20 cellular contexts compared by ENCODE assay signal in genomic region chr16:17403156-17403809, GRCh38.
DNase-seq lines count a peak whose midpoint lies in the region; ATAC-seq and TF ChIP-seq lines count a peak whose summit lies in the region.
"Had no signal": no experiment of that assay in that cellular context is flagged by ENCODE, and none has a peak within 500 bp of the region (broad histone marks: within the 10 kb centered on the region; RNA-seq: fewer than 3 reads in every experiment).

No MANE protein-coding gene starts in this region.

- H3K4me1 Mint-ChIP-seq in chondrocyte (ENCODE audit: low read depth): peaks cover 39% of the 10 kb centered on the region
- peaks cover 49% of the 10 kb centered on the region for H3K4me1 Mint-ChIP-seq in neural progenitor cell
- peaks cover 6% of the 10 kb centered on the region for H3K4me1 Mint-ChIP-seq in activated T-helper 2 cell treated with anti-CD3 and anti-CD28 coated beads, Interferon-gamma antibody, Interleukin-2, Interleukin-4, amounts not matched to agents 10 μg/mL and 5 μg/mL and 100 μg/mL, durations not matched to agents 14 hours and 24 hours and 36 hours (ENCODE audit: low read depth)

- no peaks in the 10 kb centered on the region for H3K79me2 ChIP-seq in neural progenitor cell (ENCODE audit: low read depth)

- DNase-seq in chondrocyte (ENCODE audit: low spot score): no peak
- no peak for DNase-seq in neural progenitor cell (ENCODE audit: low spot score)
- no peak for DNase-seq in activated T-helper 2 cell treated with anti-CD3 and anti-CD28 coated beads, Interferon-gamma antibody, Interleukin-2, Interleukin-4, amounts not matched to agents 10 μg/mL and 5 μg/mL and 100 μg/mL, durations not matched to agents 14 hours and 24 hours and 36 hours (ENCODE audit: low spot score)
- DNase-seq in kidney glomerular epithelial cell (lab: John Stamatoyannopoulos, UW): no peak
- DNase-seq in GM10248 (ENCODE audit: extremely low spot score): no peak
- DNase-seq in GM13976 (ENCODE audit: low spot score): no peak
- DNase-seq: activated CD4-positive, alpha-beta T cell treated with anti-CD3 and anti-CD28 coated beads, Interleukin-2, amount 50 U/mL, for 4 hours; body of pancreas; Caco-2; dermis blood vessel endothelial cell; foreskin melanocyte; KBM-7; mesenchymal stem cell; NCI-H187; NCI-H345 had no signal

- H3K4me2 ChIP-seq in BLaER1 (peak overlapping the region; percentile 86), neural progenitor cell (no peak overlapping the region)

- peaks cover 2% of the 10 kb centered on the region for H3K9me3 Mint-ChIP-seq in chondrocyte (ENCODE audit: low read depth)
- H3K9me3 Mint-ChIP-seq in neural progenitor cell: peaks cover 3% of the 10 kb centered on the region
- no peaks in the 10 kb centered on the region for H3K9me3 Mint-ChIP-seq in activated T-helper 2 cell treated with anti-CD3 and anti-CD28 coated beads, Interferon-gamma antibody, Interleukin-2, Interleukin-4, amounts not matched to agents 10 μg/mL and 5 μg/mL and 100 μg/mL, durations not matched to agents 14 hours and 24 hours and 36 hours
- H3K9me3 Mint-ChIP-seq: nephron had no signal

- in situ Hi-C loops in GM13976 (cut with MboI; ENCODE audit: low sequenced_read_pairs, unreplicated experiment): no loop called here

- peak overlapping the region; percentile 90 for H3K27ac ChIP-seq in BLaER1
- H3K27ac ChIP-seq in neural progenitor cell: no peak overlapping the region
- H3K27ac ChIP-seq: epithelial cell of prostate had no signal

- H3K36me3 ChIP-seq in BLaER1: peaks cover 52% of the 10 kb centered on the region
- H3K36me3 ChIP-seq in neural progenitor cell: no peaks in the 10 kb centered on the region

- POLR2A ChIA-PET in GM10248 (lab: Yijun Ruan, JAX): no interaction called here

- H3K36me3 Mint-ChIP-seq in chondrocyte (ENCODE audit: low read depth): no peaks in the 10 kb centered on the region
- H3K36me3 Mint-ChIP-seq in neural progenitor cell: no peaks in the 10 kb centered on the region
- peaks cover 9% of the 10 kb centered on the region for H3K36me3 Mint-ChIP-seq in activated T-helper 2 cell treated with anti-CD3 and anti-CD28 coated beads, Interferon-gamma antibody, Interleukin-2, Interleukin-4, amounts not matched to agents 10 μg/mL and 5 μg/mL and 100 μg/mL, durations not matched to agents 14 hours and 24 hours and 36 hours (ENCODE audit: low read depth)
- H3K36me3 Mint-ChIP-seq: activated naive CD4-positive, alpha-beta T cell treated with anti-CD3 and anti-CD28 coated beads, Interleukin-2, amount 50 U/mL, for 72 hours had no signal

- peak overlapping the region; percentile 64; the same call in 1 of the 2 replicates for H3K9ac ChIP-seq in BLaER1
- no peak overlapping the region for H3K9ac ChIP-seq in neural progenitor cell

- peaks cover 48% of the 10 kb centered on the region; the same call in 1 of the 2 replicates for H4K20me1 ChIP-seq in BLaER1
- H4K20me1 ChIP-seq in neural progenitor cell (ENCODE audit: low read depth): no peaks in the 10 kb centered on the region

- peak overlapping the region; percentile 49 for H3K27ac Mint-ChIP-seq in chondrocyte (ENCODE audit: unreplicated experiment)
- peak overlapping the region; percentile 25 for H3K27ac Mint-ChIP-seq in neural progenitor cell
- H3K27ac Mint-ChIP-seq in activated T-helper 2 cell treated with anti-CD3 and anti-CD28 coated beads, Interferon-gamma antibody, Interleukin-2, Interleukin-4, amounts not matched to agents 10 μg/mL and 5 μg/mL and 100 μg/mL, durations not matched to agents 14 hours and 24 hours and 36 hours: no peak overlapping the region

- intact Hi-C loops in activated T-helper 2 cell treated with anti-CD3 and anti-CD28 coated beads, Interferon-gamma antibody, Interleukin-2, Interleukin-4, amounts not matched to agents 10 μg/mL and 5 μg/mL and 100 μg/mL, durations not matched to agents 14 hours and 24 hours and 36 hours (cut with micrococcal nuclease): no loop called here

- peak overlapping the region; percentile 14; the same call in 1 of the 2 replicates for H3K4me3 ChIP-seq in BLaER1
- H3K4me3 ChIP-seq in neural progenitor cell: no peak overlapping the region
- H3K4me3 ChIP-seq: body of pancreas had no signal

- H3K27me3 ChIP-seq in BLaER1: no peaks in the 10 kb centered on the region
- H3K27me3 ChIP-seq in neural progenitor cell: no peaks in the 10 kb centered on the region
- H3K27me3 ChIP-seq: body of pancreas had no signal

- H3K4me1 ChIP-seq in BLaER1 (peaks cover 92% of the 10 kb centered on the region), neural progenitor cell (peaks cover 25% of the 10 kb centered on the region)
- H3K4me1 ChIP-seq: Caco-2 had no signal

- ATAC-seq in GM19351 (IDR thresholded peaks at IDR 0.05; ENCODE audit: unreplicated experiment): peak; percentile 24
- ATAC-seq: activated naive CD4-positive, alpha-beta T cell treated with anti-CD3 and anti-CD28 coated beads, Interleukin-2, amount 50 U/mL, for 72 hours; body of pancreas had no signal

- H3K27me3 Mint-ChIP-seq in chondrocyte (ENCODE audit: low read depth) (no peaks in the 10 kb centered on the region), neural progenitor cell (ENCODE audit: insufficient read depth, low read depth) (peaks cover 2% of the 10 kb centered on the region)
- H3K27me3 Mint-ChIP-seq in activated T-helper 2 cell treated with anti-CD3 and anti-CD28 coated beads, Interferon-gamma antibody, Interleukin-2, Interleukin-4, amounts not matched to agents 10 μg/mL and 5 μg/mL and 100 μg/mL, durations not matched to agents 14 hours and 24 hours and 36 hours (ENCODE audit: low read depth): no peaks in the 10 kb centered on the region

- TF ChIP-seq CTCF in chondrocyte (IDR thresholded peaks at IDR 0.05) (no peak), neural progenitor cell (IDR thresholded peaks at IDR 0.05) (no peak), GM10248 (IDR thresholded peaks at IDR 0.05; ENCODE audit: control extremely low read depth, extremely low read depth, low read depth, missing control alignments) (no peak), GM13976 (IDR thresholded peaks at IDR 0.05; ENCODE audit: borderline replicate concordance, control extremely low read depth, extremely low read depth, insufficient read depth, missing control alignments) (no peak)

- no peak overlapping the region for H3K4me3 Mint-ChIP-seq in chondrocyte (ENCODE audit: unreplicated experiment)
- no peak overlapping the region for H3K4me3 Mint-ChIP-seq in neural progenitor cell
- H3K4me3 Mint-ChIP-seq in activated T-helper 2 cell treated with anti-CD3 and anti-CD28 coated beads, Interferon-gamma antibody, Interleukin-2, Interleukin-4, amounts not matched to agents 10 μg/mL and 5 μg/mL and 100 μg/mL, durations not matched to agents 14 hours and 24 hours and 36 hours (ENCODE audit: low read depth): no peak overlapping the region
- H3K4me3 Mint-ChIP-seq: nephron had no signal

- H2AFZ ChIP-seq in neural progenitor cell (replicated peaks): no peak overlapping the region

- no peaks in the 10 kb centered on the region for H3K9me3 ChIP-seq in BLaER1
- no peaks in the 10 kb centered on the region for H3K9me3 ChIP-seq in neural progenitor cell (ENCODE audit: low read depth)
- H3K9me3 ChIP-seq: body of pancreas, Caco-2 had no signal

- H3F3A ChIP-seq in neural progenitor cell (ENCODE audit: low read depth): peaks cover 16% of the 10 kb centered on the region

- CTCF ChIA-PET in GM10248 (lab: Yijun Ruan, JAX): interaction anchor here (1.1 to 2.2 kb wide), 4 partner anchors 12 to 18 kb away, joined by 3 to 7 read pairs (median 5); no protein-coding TSS in a partner anchor
